Comparison of ENCODE assay signal across 20 cellular contexts in the genomic region with DNA sequence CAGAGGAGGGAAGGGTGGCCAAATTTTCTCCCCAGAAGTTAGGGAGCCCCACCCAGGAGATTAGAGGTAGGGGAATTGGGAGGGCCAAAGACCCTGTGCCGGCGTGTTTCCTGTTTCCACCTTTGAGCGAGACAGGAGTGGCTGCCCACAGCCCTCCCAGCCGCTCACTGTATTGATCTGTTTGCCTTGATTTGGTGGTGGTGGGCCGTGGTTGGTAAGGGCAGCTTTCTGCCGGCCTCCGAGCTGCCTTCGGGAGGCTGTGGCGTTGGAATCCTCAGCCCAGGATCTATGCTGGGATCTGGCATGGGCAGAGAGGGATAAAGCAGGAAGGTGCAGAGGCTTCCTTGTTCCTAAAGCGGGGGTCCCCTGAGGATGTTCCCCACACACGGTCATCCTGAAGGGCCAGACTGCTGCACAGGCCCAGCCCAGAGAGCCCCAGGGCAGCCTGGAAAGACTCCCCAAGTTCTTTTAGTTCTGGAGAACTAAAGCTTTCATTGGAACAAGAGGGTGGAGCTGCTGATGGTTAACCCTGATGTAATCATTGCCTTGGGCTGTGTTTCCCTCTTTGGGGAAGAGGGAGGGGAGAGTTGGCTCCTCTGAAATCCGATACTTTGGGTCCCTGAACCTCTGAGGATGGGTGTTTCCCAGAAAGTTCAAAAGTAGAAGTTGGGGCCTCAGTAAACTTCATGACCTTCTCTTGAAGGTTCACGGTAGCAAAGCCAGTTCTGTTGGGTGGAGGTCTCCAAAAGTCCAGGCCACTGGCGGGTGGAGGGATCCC. TPM values are rescaled to one million over a fixed set of nuclear protein-coding genes. Genes with fewer than 3 reads are reported as not detected.
DNase-seq lines count a peak whose midpoint lies in the region; ATAC-seq, FAIRE-seq and TF ChIP-seq lines count a peak whose summit lies in the region.
"Had no signal": no experiment of that assay in that cellular context is flagged by ENCODE, and none has a peak within 500 bp of the region (broad histone marks: within the 10 kb centered on the region; RNA-seq: fewer than 3 reads in every experiment).

No MANE protein-coding gene starts in this region.

- H3K23me2 ChIP-seq in H1 (ENCODE audit: low read depth, low read length) = no peaks in the 10 kb centered on the region

- H3K4me1 Mint-ChIP-seq in CD14-positive monocyte = peaks cover 11% of the 10 kb centered on the region

- peak overlapping the region; percentile 55; the same call in 1 of the 2 replicates for H2BK5ac ChIP-seq in H1 (ENCODE audit: low read depth, low read length)

- CTCF ChIA-PET in PC-9 (lab: Charles Lee) (no interaction called here), H1 (lab: Charles Lee; ENCODE audit: partially characterized antibody) (interaction anchor here (0.6 to 16.1 kb wide), 6 partner anchors 20 to 526 kb away, joined by 3 to 159 read pairs (median 6); no protein-coding TSS in a partner anchor)

- H2BK12ac ChIP-seq in H1 (ENCODE audit: low read depth, low read length) = peak overlapping the region; percentile 44; the same call in 1 of the 2 replicates

- H4K20me1 ChIP-seq in PC-9 (ENCODE audit: insufficient read depth) = no peaks in the 10 kb centered on the region
- peaks cover 0 to 10% of the 10 kb centered on the region in 2 experiments for H4K20me1 ChIP-seq in H1 (replicated peaks in 1 of 2; ENCODE audit: control insufficient read depth in 1 of 2, insufficient read depth in 2 of 2, low read length in 2 of 2)

- WGBS in H1 (ENCODE audit: extremely low coverage in 1 of 2, insufficient coverage in 1 of 2, insufficient read length in 1 of 2, insufficient replicate concordance in 2 of 2, low coverage in 1 of 2, low lambda C conversion rate in 2 of 2, missing lambda C conversion rate in 1 of 2), 2 experiments = 82% methylated on average over 14 of the region's 14 CpGs; no CpG with 5 or more reads in 1 of the 2 experiments

- peak overlapping the region; percentile 25 for H3K4ac ChIP-seq in H1 (replicated peaks; ENCODE audit: insufficient read length, low read depth, low read length)

- H2AFZ ChIP-seq in PC-9 (no peak overlapping the region), H1 (ENCODE audit: low read length) (no peak overlapping the region)

- DNase-seq in ELF-1 (ENCODE audit: low read depth, low spot score) = peak; percentile 70
- peak in 1 of 2 experiments; percentile 30 for DNase-seq in PC-9
- no peak for DNase-seq in H1 (ENCODE audit: low read depth in 1 of 2, low spot score in 2 of 2)
- DNase-seq in mucosa of descending colon = peak in 2 of 3 donors; percentile 7 to 23
- DNase-seq in NCI-H345 (lab: John Stamatoyannopoulos, UW) = no peak
- DNase-seq in CD14-positive monocyte (ENCODE audit: low spot score) = no peak
- DNase-seq in coronary artery (ENCODE audit: low spot score) = no peak
- DNase-seq: activated CD8-positive, alpha-beta T cell treated with anti-CD3 and anti-CD28 coated beads, Interleukin-2, amount 10 ng/mL, durations not matched to agents 7 days and 5 days; adrenal gland; GOT3; lower lobe of right lung; MM.1S; NCI-H1930; retina; uterus had no signal

- intact Hi-C loops in PC-9 (cut with micrococcal nuclease; ENCODE audit: unreplicated experiment) = no loop called here
- intact Hi-C loops in mucosa of descending colon (cut with DNase I, micrococcal nuclease) = no loop called here
- intact Hi-C loops in CD14-positive monocyte (cut with micrococcal nuclease) = loop anchor here in 1 of 2 donors (5.0 kb wide), 1 partner anchor 35 kb away; no protein-coding TSS in a partner anchor

- TF ChIP-seq CTCF in PC-9 (conservative IDR thresholded peaks at IDR 0.05) (no peak), H1 (IDR thresholded peaks at IDR 0.05; ENCODE audit: control extremely low read depth in 1 of 3, insufficient read depth in 1 of 3, low read depth in 1 of 3, low read length in 3 of 3) (no peak), mucosa of descending colon (IDR thresholded peaks at IDR 0.05) (no peak), CD14-positive monocyte (IDR thresholded peaks at IDR 0.05) (no peak), coronary artery (IDR thresholded peaks at IDR 0.05) (no peak)

- peaks cover 10% of the 10 kb centered on the region; the same call in 1 of the 2 replicates for H3F3A ChIP-seq in PC-9 (ENCODE audit: insufficient read depth, low read depth)

- peaks cover 24 to 42% (median 28%) of the 10 kb centered on the region in 3 donors for H3K27me3 Mint-ChIP-seq in CD14-positive monocyte (ENCODE audit: low read depth in 3 of 3)

- no peak overlapping the region for H2BK120ac ChIP-seq in H1 (replicated peaks; ENCODE audit: low read depth, low read length)

- no peak overlapping the region for H3K4me3 Mint-ChIP-seq in CD14-positive monocyte
- H3K4me3 Mint-ChIP-seq: activated CD8-positive, alpha-beta T cell treated with anti-CD3 and anti-CD28 coated beads, Interleukin-2, amount 10 ng/mL, durations not matched to agents 7 days and 5 days; nephron had no signal

- H3K23ac ChIP-seq in H1 (ENCODE audit: insufficient read length) = no peak overlapping the region

- H2BK20ac ChIP-seq in H1 (ENCODE audit: low read length) = no peak overlapping the region

- peak; percentile 36 for FAIRE-seq in H1 (lab: Jason Lieb, UNC)
- FAIRE-seq: GM12878 had no signal

- ATAC-seq in mucosa of descending colon (no peak), GM21526 (IDR thresholded peaks at IDR 0.05; ENCODE audit: low FRiP score, unreplicated experiment) (no peak)
- ATAC-seq: activated CD8-positive, alpha-beta T cell treated with anti-CD3 and anti-CD28 coated beads, Interleukin-2, amount 10 ng/mL, durations not matched to agents 7 days and 5 days; GM12878; lower lobe of right lung had no signal

- no peak overlapping the region for H3K27ac Mint-ChIP-seq in CD14-positive monocyte
- H3K27ac Mint-ChIP-seq: activated CD8-positive, alpha-beta T cell treated with anti-CD3 and anti-CD28 coated beads, Interleukin-2, amount 10 ng/mL, durations not matched to agents 7 days and 5 days; nephron had no signal

- H4K5ac ChIP-seq in H1 (ENCODE audit: insufficient read length, low read depth, low read length) = no peak overlapping the region

- H3K27ac ChIP-seq in PC-9 (no peak overlapping the region), H1 (ENCODE audit: low read depth, low read length) (peak overlapping the region; percentile 34; the same call in 1 of the 2 replicates), coronary artery (no peak overlapping the region)
- H3K27ac ChIP-seq: adrenal gland, lower lobe of right lung, uterus had no signal

- no peak overlapping the region for H3K4me3 ChIP-seq in PC-9
- no peak overlapping the region for H3K4me3 ChIP-seq in H1 (ENCODE audit: extremely low read depth in 1 of 4, insufficient read depth in 2 of 4, low read depth in 3 of 4, low read length in 4 of 4)
- H3K4me3 ChIP-seq in mucosa of descending colon = no peak overlapping the region
- no peak overlapping the region for H3K4me3 ChIP-seq in coronary artery
- H3K4me3 ChIP-seq: adrenal gland, GM12878, lower lobe of right lung, uterus had no signal

- H3K27me3 ChIP-seq in PC-9 (ENCODE audit: insufficient read depth, low read depth) (no peaks in the 10 kb centered on the region), H1 (replicated peaks in 1 of 4; ENCODE audit: control insufficient read depth in 3 of 4, extremely low read depth in 1 of 4, insufficient read depth in 3 of 4, low read length in 3 of 4) (no peaks in the 10 kb centered on the region; a peak in 1 of 7 replicates)
- H3K27me3 ChIP-seq: adrenal gland, uterus had no signal

- H3K4me1 ChIP-seq in PC-9 (replicated peaks; ENCODE audit: insufficient read depth) = peaks cover 33% of the 10 kb centered on the region
- peaks cover 23 to 52% (median 41%) of the 10 kb centered on the region in 4 experiments for H3K4me1 ChIP-seq in H1 (replicated peaks in 1 of 4; ENCODE audit: control insufficient read depth in 3 of 4, insufficient read depth in 4 of 4, low read length in 3 of 4)
- H3K4me1 ChIP-seq in mucosa of descending colon (ENCODE audit: low read depth) = peaks cover 27% of the 10 kb centered on the region
- H3K4me1 ChIP-seq: adrenal gland, lower lobe of right lung, uterus had no signal

- H2AK5ac ChIP-seq in H1 (ENCODE audit: low read depth, low read length) = no peak overlapping the region

- no peak for TF ChIP-seq EP300 in H1 (IDR thresholded peaks at IDR 0.05; ENCODE audit: borderline replicate concordance in 1 of 2, low read depth in 2 of 2, low read length in 2 of 2)

- peaks cover 3% of the 10 kb centered on the region; the same call in 1 of the 2 replicates for H3K79me1 ChIP-seq in H1 (ENCODE audit: low read depth, low read length)

- H2BK15ac ChIP-seq in H1 (ENCODE audit: low read length) = no peak overlapping the region

- H3K56ac ChIP-seq in H1 (replicated peaks; ENCODE audit: insufficient read length, low read depth, low read length) = no peak overlapping the region

- no peak overlapping the region for H3K14ac ChIP-seq in H1 (ENCODE audit: insufficient read length)

- H3K18ac ChIP-seq in H1 (ENCODE audit: extremely low read depth, low read length) = peak overlapping the region; percentile 74

- no peak for TF ChIP-seq POLR2A in H1 (IDR thresholded peaks at IDR 0.05; ENCODE audit: control extremely low read depth in 1 of 2, low read depth in 2 of 2, low read length in 2 of 2)

- H3K9me3 Mint-ChIP-seq in CD14-positive monocyte = no peaks in the 10 kb centered on the region
- H3K9me3 Mint-ChIP-seq: nephron had no signal

- H3K79me2 ChIP-seq in PC-9 (ENCODE audit: low read depth) = no peaks in the 10 kb centered on the region
- peaks cover 3 to 51% of the 10 kb centered on the region in 2 experiments for H3K79me2 ChIP-seq in H1 (ENCODE audit: control insufficient read depth in 1 of 2, insufficient read depth in 2 of 2, low read length in 2 of 2)

- H3K9ac ChIP-seq in H1 (replicated peaks in 1 of 4; ENCODE audit: extremely low read depth in 1 of 4, low read depth in 3 of 4, low read length in 3 of 4) = no peak overlapping the region; a peak in 1 of 7 replicates

- H3K9me3 ChIP-seq in PC-9 (ENCODE audit: insufficient read depth, low read depth) (no peaks in the 10 kb centered on the region), H1 (ENCODE audit: insufficient read depth in 2 of 2, low read depth in 1 of 2, low read length in 1 of 2) (no peaks in the 10 kb centered on the region), mucosa of descending colon (no peaks in the 10 kb centered on the region)
- H3K9me3 ChIP-seq: adrenal gland, lower lobe of right lung, uterus had no signal

- no peak overlapping the region; the same call in 1 of the 2 replicates for H4K8ac ChIP-seq in H1 (ENCODE audit: extremely low read depth, insufficient read depth, low read length)

- peaks cover 5 to 6% of the 10 kb centered on the region in 2 donors for H3K36me3 Mint-ChIP-seq in CD14-positive monocyte

- H3K4me2 ChIP-seq in PC-9 (peak overlapping the region; percentile 16), H1 (ENCODE audit: insufficient read depth in 1 of 2, low read depth in 2 of 2, low read length in 2 of 2) (peak overlapping the region; percentile 42 to 43; a peak in 3 of 4 replicates)

- H3K9me2 ChIP-seq in PC-9 (ENCODE audit: insufficient read depth) = no peaks in the 10 kb centered on the region

- no peak for TF ChIP-seq RAD21 in H1 (IDR thresholded peaks at IDR 0.05 in 1 of 2, conservative IDR thresholded peaks at IDR 0.05 in 1 of 2; ENCODE audit: low read depth in 2 of 2, low read length in 2 of 2)

- H3K36me3 ChIP-seq in PC-9 (ENCODE audit: low read depth) (no peaks in the 10 kb centered on the region), H1 (ENCODE audit: control insufficient read depth in 2 of 4, insufficient read depth in 4 of 4, low read length in 3 of 4) (no peaks in the 10 kb centered on the region), mucosa of descending colon (ENCODE audit: low read depth) (no peaks in the 10 kb centered on the region)
- H3K36me3 ChIP-seq: adrenal gland, lower lobe of right lung, uterus had no signal

- POLR2A ChIA-PET in PC-9 (lab: Charles Lee; ENCODE audit: unreplicated experiment) = no interaction called here
- POLR2A ChIA-PET in H1 (lab: Charles Lee; ENCODE audit: partially characterized antibody) = interaction anchor here (0.9 to 6.5 kb wide), 6 partner anchors 7 to 72 kb away, joined by 3 to 44 read pairs (median 4); no protein-coding TSS in a partner anchor

- no TSS peak for BruUV-seq in PC-9 (replicated peaks; lab: Mats Ljungman, UMichigan)

- H4K91ac ChIP-seq in H1 (replicated peaks; ENCODE audit: insufficient read length, low read length) = peak overlapping the region; percentile 41

RNA-seq across cellular contexts. Expression of a gene that starts 7.2 kb away (rescaled TPM):
- total RNA-seq in PC-9 (2021) (8.1 and 9.1 TPM in 2 replicates), mucosa of descending colon (10 to 100 TPM; 15.8 to 48.0 (median 35.0) TPM)
- total RNA-seq in H1 (2021; fragmentation: NEBNext Ultra II Directional; extraction: Animal tissue kit (Norgen Biotek cat#: 25700)) = 18.9 and 20.9 TPM in 2 replicates
- polyA plus RNA-seq in H1 (2011; rRNA removed) (8.6 and 10.8 TPM in 2 replicates), CD14-positive monocyte (under 1 TPM in 1 of 2 donors, not detected in 1; 0.01 TPM)
- polyA plus RNA-seq in H1 (2011; cell fraction: cytosol; rRNA removed) = 9.9 TPM
- 13.0 TPM for polyA plus RNA-seq in H1 (2011; cell fraction: nucleus; rRNA removed)
- 7.5 to 9.3 TPM (median 8.6 TPM) in 4 replicates for polyA plus RNA-seq in H1 (2012, experiment 1 of 2)
- 6.2 TPM for polyA plus RNA-seq in H1 (2012, experiment 2 of 2)
- 5.4 TPM for polyA plus RNA-seq in H1 (2013, experiment 1 of 2)
- polyA plus RNA-seq in H1 (2013, experiment 2 of 2) = 5.4 TPM
- polyA minus RNA-seq in H1 (2011; rRNA and poly(A)+ RNA removed) = 21.7 and 25.4 TPM in 2 replicates
- 9.5 TPM for polyA minus RNA-seq in H1 (2011; cell fraction: cytosol; rRNA and poly(A)+ RNA removed)
- 10.1 TPM for polyA minus RNA-seq in H1 (2011; cell fraction: nucleus; rRNA and poly(A)+ RNA removed)
- polyA plus RNA-seq: AG04450 had no signal

RNA-seq across cellular contexts. Expression of a gene that starts 41.8 kb away (rescaled TPM):
- total RNA-seq in PC-9 (2021) = not detected in 2 replicates
- not detected in 2 replicates for total RNA-seq in H1 (2021; fragmentation: NEBNext Ultra II Directional; extraction: Animal tissue kit (Norgen Biotek cat#: 25700))
- not detected in 2 replicates for polyA plus RNA-seq in H1 (2011; rRNA removed)
- polyA plus RNA-seq in H1 (2011; cell fraction: cytosol; rRNA removed) = not detected
- polyA plus RNA-seq in H1 (2011; cell fraction: nucleus; rRNA removed) = not detected
- not detected in 4 replicates for polyA plus RNA-seq in H1 (2012, experiment 1 of 2)
- not detected for polyA plus RNA-seq in H1 (2012, experiment 2 of 2)
- not detected for polyA plus RNA-seq in H1 (2013, experiment 1 of 2)
- polyA plus RNA-seq in H1 (2013, experiment 2 of 2) = not detected
- polyA minus RNA-seq in H1 (2011; rRNA and poly(A)+ RNA removed) = not detected in 2 replicates
- not detected for polyA minus RNA-seq in H1 (2011; cell fraction: cytosol; rRNA and poly(A)+ RNA removed)
- polyA minus RNA-seq in H1 (2011; cell fraction: nucleus; rRNA and poly(A)+ RNA removed) = not detected
- total RNA-seq in mucosa of descending colon = under 1 TPM; 0.22 to 0.51 (median 0.23) TPM
- polyA plus RNA-seq in CD14-positive monocyte = under 1 TPM in 1 of 2 donors, not detected in 1; 0.13 TPM
- total RNA-seq: adrenal gland, G401, uterus had no signal
- polyA plus RNA-seq: AG04450 had no signal

Comparison
In these comparisons a context has a peak if more than half of its experiments do, and no peak if none do; other contexts are left out.
1. DNase-seq: peak in ELF-1 (single experiment) and mucosa of descending colon (2 of 3); none in H1 (0 of 2), NCI-H345 (single experiment), CD14-positive monocyte (single experiment) and coronary artery (single experiment).